17 cellular contexts compared by ENCODE assay signal in the genomic region with DNA sequence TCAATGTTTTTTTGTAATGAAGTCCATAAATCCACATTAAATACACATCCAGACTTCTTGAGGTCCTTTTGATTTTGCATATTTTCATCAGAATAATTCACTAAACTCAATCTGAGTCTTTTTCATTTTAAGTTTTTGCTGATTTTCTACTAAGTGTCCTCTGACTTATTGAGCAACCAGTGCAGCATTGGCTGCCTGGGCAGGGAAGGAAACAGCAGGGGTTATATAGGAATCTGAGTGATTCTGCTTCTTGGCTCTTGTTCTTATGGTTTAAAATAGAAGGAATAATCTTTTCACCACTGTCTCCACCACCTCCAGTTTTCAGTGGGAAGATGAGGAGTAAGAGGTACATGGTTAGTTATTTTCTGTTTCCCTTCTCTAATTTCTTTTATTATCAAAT.
DNase-seq lines count a peak whose midpoint lies in the region; ATAC-seq and TF ChIP-seq lines count a peak whose summit lies in the region.
"Had no signal": no experiment of that assay in that cellular context is flagged by ENCODE, and none has a peak within 500 bp of the region (broad histone marks: within the 10 kb centered on the region; RNA-seq: fewer than 3 reads in every experiment).

No MANE protein-coding gene starts in this region.

- H3K27ac Mint-ChIP-seq in stimulated activated memory B cell treated with anti-CD40 and anti-IgM and Interleukin-4, amounts not matched to agents 10 μg/mL and 1 μg/mL and 100 μg/mL, for 72 hours = no peak overlapping the region

- H3K4me3 ChIP-seq in AG10803 (ENCODE audit: low read length) = no peak overlapping the region
- H3K4me3 ChIP-seq in MG63 = no peak overlapping the region
- no peak overlapping the region for H3K4me3 ChIP-seq in choroid plexus epithelial cell (ENCODE audit: low read depth, low read length)
- H3K4me3 ChIP-seq in fibroblast of villous mesenchyme (ENCODE audit: low read depth, low read length) = no peak overlapping the region
- H3K4me3 ChIP-seq: BLaER1 treated with 17β-estradiol and CSF1 and Interleukin-3, amounts not matched to agents 10 nM and 100 nM had no signal

- no peaks in the 10 kb centered on the region for H3K27me3 ChIP-seq in MG63
- H3K27me3 ChIP-seq: BLaER1 treated with 17β-estradiol and CSF1 and Interleukin-3, amounts not matched to agents 10 nM and 100 nM had no signal

- H3K27me3 Mint-ChIP-seq in stimulated activated memory B cell treated with anti-CD40 and anti-IgM and Interleukin-4, amounts not matched to agents 10 μg/mL and 1 μg/mL and 100 μg/mL, for 72 hours = no peaks in the 10 kb centered on the region

- H3K36me3 Mint-ChIP-seq in stimulated activated memory B cell treated with anti-CD40 and anti-IgM and Interleukin-4, amounts not matched to agents 10 μg/mL and 1 μg/mL and 100 μg/mL, for 72 hours = no peaks in the 10 kb centered on the region
- H3K36me3 Mint-ChIP-seq: CD8-positive, alpha-beta memory T cell had no signal

- no peaks in the 10 kb centered on the region for H3K9me3 ChIP-seq in MG63
- H3K9me3 ChIP-seq: BLaER1 treated with 17β-estradiol and CSF1 and Interleukin-3, amounts not matched to agents 10 nM and 100 nM had no signal

- H3K4me3 Mint-ChIP-seq in stimulated activated memory B cell treated with anti-CD40 and anti-IgM and Interleukin-4, amounts not matched to agents 10 μg/mL and 1 μg/mL and 100 μg/mL, for 72 hours = no peak overlapping the region
- H3K4me3 Mint-ChIP-seq: CD8-positive, alpha-beta memory T cell had no signal

- no peaks in the 10 kb centered on the region for H3K9me3 Mint-ChIP-seq in stimulated activated memory B cell treated with anti-CD40 and anti-IgM and Interleukin-4, amounts not matched to agents 10 μg/mL and 1 μg/mL and 100 μg/mL, for 72 hours
- H3K9me3 Mint-ChIP-seq: CD8-positive, alpha-beta memory T cell had no signal

- no peak for ATAC-seq in HG02938 (IDR thresholded peaks at IDR 0.05; ENCODE audit: unreplicated experiment)
- ATAC-seq in stimulated activated memory B cell treated with anti-CD40 and anti-IgM and Interleukin-4, amounts not matched to agents 10 μg/mL and 1 μg/mL and 100 μg/mL, for 72 hours = no peak

- no peaks in the 10 kb centered on the region for H3K4me1 Mint-ChIP-seq in stimulated activated memory B cell treated with anti-CD40 and anti-IgM and Interleukin-4, amounts not matched to agents 10 μg/mL and 1 μg/mL and 100 μg/mL, for 72 hours
- H3K4me1 Mint-ChIP-seq: CD8-positive, alpha-beta memory T cell had no signal

- TF ChIP-seq CTCF in AG10803 (conservative IDR thresholded peaks at IDR 0.05; ENCODE audit: low read length) (no peak), choroid plexus epithelial cell (conservative IDR thresholded peaks at IDR 0.05; ENCODE audit: low read depth, low read length) (no peak), fibroblast of villous mesenchyme (IDR thresholded peaks at IDR 0.05; ENCODE audit: insufficient read depth, low read depth, low read length) (no peak)

- no peaks in the 10 kb centered on the region for H3K36me3 ChIP-seq in MG63
- H3K36me3 ChIP-seq: BLaER1 treated with 17β-estradiol and CSF1 and Interleukin-3, amounts not matched to agents 10 nM and 100 nM had no signal

- peak; percentile 71 for DNase-seq in AG10803 (ENCODE audit: low read depth)
- peak; percentile 52 for DNase-seq in MG63
- peak; percentile 86 for DNase-seq in choroid plexus epithelial cell (ENCODE audit: low read depth)
- peak; percentile 12 for DNase-seq in fibroblast of villous mesenchyme (ENCODE audit: low read depth)
- DNase-seq in NCI-H2227 (lab: John Stamatoyannopoulos, UW; ENCODE audit: unreplicated experiment) = no peak
- DNase-seq in hepatic stellate cell (ENCODE audit: low spot score) = no peak
- DNase-seq: 8988T; CD8-positive, alpha-beta memory T cell; DND-41; GDM1; NCI-H187 treated with DMSO at 0.1 percent for 48 hours; NCI-H446 treated with DMSO at 0.1 percent for 48 hours; NK-92 treated with Interleukin-12 subunit alpha and Interleukin-12 subunit beta, amount 100 ng/mL, for 24 hours; SHP77 had no signal

Comparison
In these comparisons a context has a peak if more than half of its experiments do, and no peak if none do; other contexts are left out.
1. DNase-seq: peak in AG10803 (single experiment), MG63 (single experiment), choroid plexus epithelial cell (single experiment) and fibroblast of villous mesenchyme (single experiment); none in NCI-H2227 (single experiment) and hepatic stellate cell (single experiment).